8 cellular contexts compared by ENCODE assay signal in genomic region chr4:4852591-4853362, GRCh38. TPM values are rescaled to one million over a fixed set of nuclear protein-coding genes. Genes with fewer than 3 reads are reported as not detected.
DNase-seq lines count a peak whose midpoint lies in the region; ATAC-seq and TF ChIP-seq lines count a peak whose summit lies in the region.

No MANE protein-coding gene starts in this region.

- peak; percentile 46 for DNase-seq in AG09309 (ENCODE audit: low read depth)
- DNase-seq in NCI-H226, result peak; percentile 86
- DNase-seq in coronary artery (ENCODE audit: low spot score), result no peak
- DNase-seq in thoracic aorta (ENCODE audit: low spot score), result peak; percentile 36

- ATAC-seq in GM19395 (IDR thresholded peaks at IDR 0.05; ENCODE audit: unreplicated experiment) (peak; percentile 58), thoracic aorta (ENCODE audit: insufficient number of reproducible peaks, low FRiP score, low read depth) (peak; percentile 27), HG03571 (IDR thresholded peaks at IDR 0.05; ENCODE audit: unreplicated experiment) (no peak), GM21717 (IDR thresholded peaks at IDR 0.05; ENCODE audit: unreplicated experiment) (no peak)

- peak overlapping the region; percentile 41 for H3K4me3 ChIP-seq in AG09309 (ENCODE audit: control insufficient read depth, low read depth, low read length)
- H3K4me3 ChIP-seq in coronary artery, result peak overlapping the region; percentile 66
- H3K4me3 ChIP-seq in mesodermal cell (ENCODE audit: extremely low read depth, insufficient read depth, low read length, poor library complexity, severe bottlenecking), result peak overlapping the region; percentile 37
- peak overlapping the region; percentile 73 for H3K4me3 ChIP-seq in thoracic aorta

- TF ChIP-seq CTCF in AG09309 (IDR thresholded peaks at IDR 0.05; ENCODE audit: control insufficient read depth, insufficient read depth, low read depth, low read length, missing control alignments), result peak; percentile 62
- TF ChIP-seq CTCF in coronary artery (IDR thresholded peaks at IDR 0.05), result no peak
- TF ChIP-seq CTCF in thoracic aorta (IDR thresholded peaks at IDR 0.05), result peak; percentile 17

- H3K4me1 ChIP-seq in mesodermal cell (ENCODE audit: control insufficient read depth, insufficient read depth, low read length, poor library complexity, severe bottlenecking) (peaks cover 28% of the 10 kb centered on the region), thoracic aorta (ENCODE audit: control insufficient read depth in 1 of 2, low read depth in 2 of 2) (peaks cover 15 to 25% of the 10 kb centered on the region in 2 donors)

- H3K36me3 ChIP-seq in mesodermal cell (ENCODE audit: control insufficient read depth, insufficient read depth, low read length) (no peaks in the 10 kb centered on the region), thoracic aorta (no peaks in the 10 kb centered on the region)

- H3K27me3 ChIP-seq in thoracic aorta (replicated peaks; ENCODE audit: insufficient read depth), result peaks cover 21% of the 10 kb centered on the region

- 2% methylated on average over 31 to 38 of the region's 42 CpGs for WGBS in mesodermal cell (ENCODE audit: insufficient coverage in 2 of 2), 2 experiments

- H3K9me3 ChIP-seq in mesodermal cell (ENCODE audit: control insufficient read depth, low read length) (no peaks in the 10 kb centered on the region), thoracic aorta (no peaks in the 10 kb centered on the region)

- H3K27ac ChIP-seq in coronary artery (peak overlapping the region in 1 of 2 donors; percentile 40), mesodermal cell (ENCODE audit: low read depth, low read length, severe bottlenecking) (peak overlapping the region; percentile 89), thoracic aorta (no peak overlapping the region)

RNA-seq across cellular contexts. Expression of gene MSX1, which starts 6.7 kb away (rescaled TPM):
- 168 TPM for polyA plus RNA-seq in mesodermal cell (2013, experiment 1 of 2)
- 152 TPM for polyA plus RNA-seq in mesodermal cell (2013, experiment 2 of 2)
- 10 to 100 TPM; 11.0 to 24.6 TPM for total RNA-seq in thoracic aorta

Comparison
In these comparisons a context has a peak if more than half of its experiments do, and no peak if none do; other contexts are left out.
1. ATAC-seq: peak in GM19395 (single experiment) and thoracic aorta (single experiment); none in HG03571 (single experiment) and GM21717 (single experiment).
2. Peak in every context shown above with its lines, with median percentiles within 50 percentile points of each other: H3K4me3 ChIP-seq.